1 cellular context compared by ENCODE assay signal in genomic region chr11:125554038-125554437, GRCh38.
TF ChIP-seq lines count a peak whose summit lies in the region.

No MANE protein-coding gene starts in this region.

TF ChIP-seq in K562, 482 proteins besides CTCF, POLR2A, EP300 and RAD21 (continues in another document):
- no peak for TF ChIP-seq NR4A1 (CRISPR knock-in tag; IDR thresholded peaks at IDR 0.05)
- TF ChIP-seq NR4A1 (tag; IDR thresholded peaks at IDR 0.05): peak; percentile 76
- peak; percentile 41 for TF ChIP-seq BRD9 (IDR thresholded peaks at IDR 0.05; ENCODE audit: low read depth, partially characterized antibody)
- peak; percentile 43 to 76 for TF ChIP-seq E2F6 (IDR thresholded peaks at IDR 0.05; ENCODE audit: borderline replicate concordance in 1 of 2, extremely low read depth in 1 of 2, insufficient read depth in 1 of 2, insufficient read length in 1 of 2, low read depth in 1 of 2, low read length in 1 of 2, poor library complexity in 1 of 2, severe bottlenecking in 1 of 2)
- peak; percentile 83 for TF ChIP-seq L3MBTL2 (IDR thresholded peaks at IDR 0.05)
- no peak for TF ChIP-seq HMBOX1 (IDR thresholded peaks at IDR 0.05)
- peak; percentile 92 for TF ChIP-seq ZNF263 (CRISPR knock-in tag; IDR thresholded peaks at IDR 0.05; ENCODE audit: borderline replicate concordance)
- TF ChIP-seq ZNF766 (CRISPR knock-in tag; conservative IDR thresholded peaks at IDR 0.05): peak; percentile 56; the same call in 1 of the 2 replicates
- peak; percentile 40 for TF ChIP-seq NEUROD1 (IDR thresholded peaks at IDR 0.05; ENCODE audit: borderline replicate concordance, low read depth, low read length, partially characterized antibody)
- no peak for TF ChIP-seq ZNF41 (CRISPR knock-in tag; conservative IDR thresholded peaks at IDR 0.05)
- no peak for TF ChIP-seq CBX5 (IDR thresholded peaks at IDR 0.05; ENCODE audit: borderline replicate concordance, low read depth)
- no peak for TF ChIP-seq MEF2D (tag; conservative IDR thresholded peaks at IDR 0.05; ENCODE audit: low read depth)
- no peak for TF ChIP-seq CAMTA2 (CRISPR knock-in tag; conservative IDR thresholded peaks at IDR 0.05)
- TF ChIP-seq MGA (IDR thresholded peaks at IDR 0.05): peak; percentile 89
- TF ChIP-seq HEY1 (CRISPR knock-in tag; IDR thresholded peaks at IDR 0.05; ENCODE audit: borderline replicate concordance): no peak
- no peak for TF ChIP-seq CBX8 (IDR thresholded peaks at IDR 0.05; ENCODE audit: borderline replicate concordance, extremely low read depth, low read depth, low read length, poor library complexity, severe bottlenecking)
- TF ChIP-seq BRF1 (IDR thresholded peaks at IDR 0.05; ENCODE audit: borderline replicate concordance, extremely low read depth, insufficient read length): no peak
- 0 out of 2 replicates have a peak, but pooled peaks have one; percentile 11 for TF ChIP-seq MTA2 (IDR thresholded peaks at IDR 0.05; ENCODE audit: low read depth)
- TF ChIP-seq ID3 (CRISPR knock-in tag; IDR thresholded peaks at IDR 0.05): no peak
- peak; percentile 60; the same call in 1 of the 2 replicates for TF ChIP-seq ID3 (tag; IDR thresholded peaks at IDR 0.05)
- 0 out of 2 replicates have a peak, but pooled peaks have one; percentile 9 for TF ChIP-seq ARID1B (IDR thresholded peaks at IDR 0.05)
- 0 out of 2 replicates have a peak, but pooled peaks have one; percentile 48 for TF ChIP-seq TARDBP (IDR thresholded peaks at IDR 0.05)
- TF ChIP-seq ESRRA (IDR thresholded peaks at IDR 0.05; ENCODE audit: borderline replicate concordance, low read depth): peak; percentile 73; the same call in 1 of the 2 replicates
- no peak for TF ChIP-seq MAFK (IDR thresholded peaks at IDR 0.05; ENCODE audit: low read length)
- no peak for TF ChIP-seq ZNF12 (CRISPR knock-in tag; IDR thresholded peaks at IDR 0.05)
- TF ChIP-seq DEAF1 (CRISPR knock-in tag; IDR thresholded peaks at IDR 0.05): peak; percentile 44; the same call in 1 of the 2 replicates
- TF ChIP-seq ETS1 (conservative IDR thresholded peaks at IDR 0.05; ENCODE audit: control insufficient read depth, low read depth, low read length): no peak
- TF ChIP-seq NKRF (IDR thresholded peaks at IDR 0.05; ENCODE audit: borderline replicate concordance): peak; percentile 30; the same call in 1 of the 2 replicates
- peak; percentile 18; the same call in 1 of the 2 replicates for TF ChIP-seq NBN (IDR thresholded peaks at IDR 0.05; ENCODE audit: low read depth)
- peak; percentile 94 for TF ChIP-seq NR2C1 (IDR thresholded peaks at IDR 0.05)
- TF ChIP-seq NR2C1 (tag; IDR thresholded peaks at IDR 0.05): peak; percentile 95
- TF ChIP-seq ZNF217 (CRISPR knock-in tag; IDR thresholded peaks at IDR 0.05): no peak
- no peak for TF ChIP-seq MTA3 (IDR thresholded peaks at IDR 0.05; ENCODE audit: borderline replicate concordance)
- TF ChIP-seq KLF13 (tag; IDR thresholded peaks at IDR 0.05; ENCODE audit: borderline replicate concordance, low read depth): peak; percentile 57; the same call in 1 of the 2 replicates
- TF ChIP-seq MYC (IDR thresholded peaks at IDR 0.05; ENCODE audit: low read depth, low read length): peak; percentile 95
- no peak for TF ChIP-seq MYC (CRISPR knock-in tag; IDR thresholded peaks at IDR 0.05; ENCODE audit: borderline replicate concordance, low read depth)
- TF ChIP-seq ZBTB33 (CRISPR knock-in tag; IDR thresholded peaks at IDR 0.05): 0 out of 2 replicates have a peak, but pooled peaks have one; percentile 16
- no peak for TF ChIP-seq FOXA1 (IDR thresholded peaks at IDR 0.05; ENCODE audit: borderline replicate concordance)
- TF ChIP-seq GABPA (tag; conservative IDR thresholded peaks at IDR 0.05; ENCODE audit: low read depth): peak; percentile 57; the same call in 1 of the 2 replicates
- TF ChIP-seq ZNF699 (CRISPR knock-in tag; IDR thresholded peaks at IDR 0.05; ENCODE audit: insufficient replicate concordance): no peak
- TF ChIP-seq JUN (IDR thresholded peaks at IDR 0.05; ENCODE audit: borderline replicate concordance, low read depth, low read length): peak; percentile 23; the same call in 1 of the 2 replicates
- no peak for TF ChIP-seq JUN (CRISPR knock-in tag; IDR thresholded peaks at IDR 0.05; ENCODE audit: borderline replicate concordance)
